ENCODE assay signal across 8 cellular contexts in the genomic region with DNA sequence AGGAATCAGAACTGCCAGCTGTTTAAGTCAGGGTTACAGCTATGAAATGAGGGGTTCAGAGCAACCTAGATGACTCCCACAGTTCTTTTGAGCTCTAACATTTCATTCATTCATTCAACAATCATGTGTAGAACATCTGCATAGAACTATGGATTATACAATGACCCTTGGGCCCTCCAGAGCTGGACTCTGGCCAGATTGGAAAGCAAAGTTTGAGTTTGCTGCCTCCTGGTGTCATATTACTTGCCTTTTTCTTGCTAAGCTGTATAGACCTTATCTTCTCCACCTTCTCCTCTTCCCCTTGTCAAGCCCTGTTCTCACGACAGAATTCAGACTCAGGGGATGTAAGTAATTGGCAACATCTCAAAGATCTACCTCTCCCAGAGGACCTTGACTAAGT. TPM values are rescaled to one million over a fixed set of nuclear protein-coding genes. Genes with fewer than 3 reads are reported as not detected.
A peak's percentile ranks its signal among the peaks of the same experiment; 100 is the strongest.
DNase-seq lines count a peak whose midpoint lies in the region; ATAC-seq and TF ChIP-seq lines count a peak whose summit lies in the region.

No MANE protein-coding gene starts in this region.

- H3K4me1 ChIP-seq in Peyer's patch (no peaks in the 10 kb centered on the region), foreskin keratinocyte (peaks cover 5% of the 10 kb centered on the region), tibial artery (peaks cover 0 to 34% (median 2%) of the 10 kb centered on the region in 4 donors)

- H3K27ac Mint-ChIP-seq in stimulated activated naive CD8-positive, alpha-beta T cell treated with anti-CD3 and anti-CD28 coated beads, Interleukin-15, amount 100 ng/mL, for 72 hours, result no peak overlapping the region

- H3K9me3 ChIP-seq in Peyer's patch, result no peaks in the 10 kb centered on the region
- no peaks in the 10 kb centered on the region for H3K9me3 ChIP-seq in tibial artery

- H3K27ac ChIP-seq in Peyer's patch, result no peak overlapping the region
- H3K27ac ChIP-seq in foreskin keratinocyte, result no peak overlapping the region
- peak overlapping the region; percentile 83 to 88 for H3K27ac ChIP-seq in tibial artery

- intact Hi-C loops in tibial artery (cut with DNase I; ENCODE audit: low total_unique reads), result no loop called here

- no peak for TF ChIP-seq POLR2A in Peyer's patch (IDR thresholded peaks at IDR 0.05)

- H3K4me1 Mint-ChIP-seq in stimulated activated naive CD8-positive, alpha-beta T cell treated with anti-CD3 and anti-CD28 coated beads, Interleukin-15, amount 100 ng/mL, for 72 hours, result no peaks in the 10 kb centered on the region

- peaks cover 5 to 6% of the 10 kb centered on the region in 2 donors for H3K9me3 Mint-ChIP-seq in stimulated activated naive CD8-positive, alpha-beta T cell treated with anti-CD3 and anti-CD28 coated beads, Interleukin-15, amount 100 ng/mL, for 72 hours

- no peaks in the 10 kb centered on the region for H3K27me3 ChIP-seq in Peyer's patch
- H3K27me3 ChIP-seq in foreskin keratinocyte, result no peaks in the 10 kb centered on the region
- no peaks in the 10 kb centered on the region for H3K27me3 ChIP-seq in tibial artery

- H3K4me3 ChIP-seq in Peyer's patch (no peak overlapping the region), tibial artery (peak overlapping the region in 1 of 2 donors; percentile 21)

- H3K36me3 ChIP-seq in Peyer's patch, result no peaks in the 10 kb centered on the region
- H3K36me3 ChIP-seq in tibial artery, result no peaks in the 10 kb centered on the region

- ATAC-seq in foreskin keratinocyte (no peak), GM21526 (IDR thresholded peaks at IDR 0.05; ENCODE audit: low FRiP score, unreplicated experiment) (no peak), HG02588 (IDR thresholded peaks at IDR 0.05; ENCODE audit: unreplicated experiment) (no peak)
- ATAC-seq in stimulated activated naive CD8-positive, alpha-beta T cell treated with anti-CD3 and anti-CD28 coated beads, Interleukin-15, amount 100 ng/mL, for 72 hours, result no peak

- DNase-seq in NCI-H748 (lab: John Stamatoyannopoulos, UW; ENCODE audit: unreplicated experiment), result peak; percentile 32
- DNase-seq in NCI-H748 treated with DMSO at 0.1 percent for 48 hours (lab: John Stamatoyannopoulos, UW), result no peak
- DNase-seq in Peyer's patch, result no peak
- DNase-seq in foreskin keratinocyte, result peak in 1 of 2 donors; percentile 37
- no peak for DNase-seq in tibial artery
- no peak for DNase-seq in stimulated activated naive CD8-positive, alpha-beta T cell treated with anti-CD3 and anti-CD28 coated beads, Interleukin-15, amount 100 ng/mL, for 72 hours

- no peak overlapping the region for H3K4me3 Mint-ChIP-seq in stimulated activated naive CD8-positive, alpha-beta T cell treated with anti-CD3 and anti-CD28 coated beads, Interleukin-15, amount 100 ng/mL, for 72 hours

- peaks cover 23% of the 10 kb centered on the region for H3K27me3 Mint-ChIP-seq in stimulated activated naive CD8-positive, alpha-beta T cell treated with anti-CD3 and anti-CD28 coated beads, Interleukin-15, amount 100 ng/mL, for 72 hours

- peak in 4 of 6 experiments; percentile 9 to 61 (median 54) for TF ChIP-seq CTCF in Peyer's patch (IDR thresholded peaks at IDR 0.05)
- TF ChIP-seq CTCF in foreskin keratinocyte (conservative IDR thresholded peaks at IDR 0.05), result peak; percentile 77
- peak; percentile 27 for TF ChIP-seq CTCF in tibial artery (IDR thresholded peaks at IDR 0.05)

RNA-seq across cellular contexts. Expression of a gene that starts 4.0 kb away (rescaled TPM):
- total RNA-seq in Peyer's patch, result 1 to 10 TPM in 1 of 4 donors, under 1 TPM in 3; 0.53 to 1.5 (median 0.68) TPM
- not detected in 2 replicates for total RNA-seq in foreskin keratinocyte
- polyA plus RNA-seq in foreskin keratinocyte, result not detected in 2 replicates

Comparison
In these comparisons a context has a peak if more than half of its experiments do, and no peak if none do; other contexts are left out.
1. H3K27ac ChIP-seq: peak in tibial artery (2 of 2); none in Peyer's patch (0 of 4) and foreskin keratinocyte (single experiment).
2. CTCF ChIP-seq: peak in every context shown above with its lines; median percentile 77 in foreskin keratinocyte; 54 in Peyer's patch; 27 in tibial artery.